19 cellular contexts compared by ENCODE assay signal in the genomic region with DNA sequence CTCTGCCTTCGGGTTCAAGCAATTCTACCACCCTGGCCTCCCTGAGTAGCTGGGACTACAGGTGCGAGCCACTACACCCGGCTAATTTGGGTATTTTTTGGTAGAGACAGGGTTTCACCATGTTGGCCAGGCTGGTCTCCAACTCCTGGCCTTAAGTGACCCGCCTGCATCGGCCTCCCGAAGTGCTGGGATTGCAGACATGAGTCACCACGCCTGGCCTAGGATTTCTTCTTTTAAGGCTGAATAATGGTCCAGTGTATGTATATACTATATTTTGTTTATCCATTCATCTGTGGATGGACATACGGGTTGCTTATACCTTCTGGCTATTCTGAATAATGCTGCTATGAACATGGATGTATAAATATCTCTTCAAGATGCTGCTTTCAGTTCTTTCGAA. TPM values are rescaled to one million over a fixed set of nuclear protein-coding genes. Genes with fewer than 3 reads are reported as not detected.
DNase-seq lines count a peak whose midpoint lies in the region; ATAC-seq and TF ChIP-seq lines count a peak whose summit lies in the region.
"Had no signal": no experiment of that assay in that cellular context is flagged by ENCODE, and none has a peak within 500 bp of the region (broad histone marks: within the 10 kb centered on the region; RNA-seq: fewer than 3 reads in every experiment).

No MANE protein-coding gene starts in this region.

- H2AFZ ChIP-seq in mesenchymal stem cell (ENCODE audit: low read depth, low read length), result no peak overlapping the region

- H3K9me3 ChIP-seq in mesenchymal stem cell (ENCODE audit: control insufficient read depth, low read length), result no peaks in the 10 kb centered on the region
- H3K9me3 ChIP-seq: BLaER1 treated with 17β-estradiol and CSF1 and Interleukin-3, amounts not matched to agents 10 nM and 100 nM; HAP-1 had no signal

- no peak overlapping the region for H3K9ac ChIP-seq in mesenchymal stem cell (ENCODE audit: low read length)
- H3K9ac ChIP-seq: BLaER1 treated with 17β-estradiol and CSF1 and Interleukin-3, amounts not matched to agents 10 nM and 100 nM had no signal

- ATAC-seq in Right ventricle myocardium inferior, result no peak

- H2BK120ac ChIP-seq in mesenchymal stem cell (ENCODE audit: low read depth, low read length), result no peak overlapping the region

- no peak overlapping the region for H3K18ac ChIP-seq in mesenchymal stem cell (ENCODE audit: low read depth in 1 of 2, low read length in 2 of 2)

- no peak overlapping the region for H3K27ac ChIP-seq in mesenchymal stem cell (ENCODE audit: low read length, poor library complexity, severe bottlenecking)
- H3K27ac ChIP-seq: 22Rv1; BLaER1 treated with 17β-estradiol and CSF1 and Interleukin-3, amounts not matched to agents 10 nM and 100 nM had no signal

- TF ChIP-seq CTCF in choroid plexus epithelial cell (conservative IDR thresholded peaks at IDR 0.05; ENCODE audit: low read depth, low read length), result no peak

- H2BK15ac ChIP-seq in mesenchymal stem cell (ENCODE audit: low read depth, poor library complexity, severe bottlenecking), result no peak overlapping the region

- no peak overlapping the region for H4K8ac ChIP-seq in mesenchymal stem cell (ENCODE audit: low read length)

- H3K4me3 ChIP-seq in choroid plexus epithelial cell (ENCODE audit: low read depth, low read length) (no peak overlapping the region), mesenchymal stem cell (ENCODE audit: insufficient read depth in 1 of 2, low read depth in 1 of 2, low read length in 2 of 2) (no peak overlapping the region)
- H3K4me3 ChIP-seq: BLaER1 treated with 17β-estradiol and CSF1 and Interleukin-3, amounts not matched to agents 10 nM and 100 nM; HAP-1 had no signal

- peaks cover 9% of the 10 kb centered on the region for H3K79me1 ChIP-seq in mesenchymal stem cell (replicated peaks; ENCODE audit: low read length, poor library complexity, severe bottlenecking)

- no peak overlapping the region for H3K23ac ChIP-seq in mesenchymal stem cell (ENCODE audit: low read length in 2 of 2)

- 84% methylated on average over 7 of the region's 9 CpGs for WGBS in mesenchymal stem cell

- H3K36me3 ChIP-seq in mesenchymal stem cell (ENCODE audit: control insufficient read depth in 1 of 2, insufficient read depth in 2 of 2, low read depth in 1 of 2, low read length in 2 of 2), result peaks cover 21 to 90% of the 10 kb centered on the region in 2 experiments

- no peak overlapping the region for H2AK5ac ChIP-seq in mesenchymal stem cell (ENCODE audit: low read length, severe bottlenecking)

- no peak overlapping the region for H4K91ac ChIP-seq in mesenchymal stem cell (ENCODE audit: low read length)

- H3K4ac ChIP-seq in mesenchymal stem cell (ENCODE audit: low read depth in 1 of 2, low read length in 2 of 2), result no peak overlapping the region

- H2BK5ac ChIP-seq in mesenchymal stem cell (ENCODE audit: low read depth, low read length, poor library complexity, severe bottlenecking), result no peak overlapping the region

- intact Hi-C loops in Right ventricle myocardium inferior (cut with DNase I), result no loop called here
- intact Hi-C loops in cardiac septum (cut with DNase I), result no loop called here

- DNase-seq in Right ventricle myocardium inferior (ENCODE audit: missing footprints), result peak; percentile 11
- DNase-seq in cardiac septum (ENCODE audit: low spot score), result no peak
- peak; percentile 24 for DNase-seq in choroid plexus epithelial cell (ENCODE audit: low read depth)
- peak; percentile 39 for DNase-seq in mesenchymal stem cell
- DNase-seq in UCSD-AML1 (lab: John Stamatoyannopoulos, UW; ENCODE audit: unreplicated experiment), result no peak
- DNase-seq in NCI-H2081 treated with DMSO at 0.1 percent for 48 hours (lab: John Stamatoyannopoulos, UW), result no peak
- DNase-seq in activated CD4-positive, CD25-positive, alpha-beta regulatory T cell treated with anti-CD3 and anti-CD28 coated beads, Interleukin-2, amount 50 U/mL, for 72 hours, result no peak
- DNase-seq: CD4-positive, alpha-beta T cell; CD8-positive, alpha-beta memory T cell; DMS 273 treated with DMSO at 0.1 percent for 48 hours; DMS79; EL; GF-D8; GOT3 had no signal

- no peak overlapping the region for H3K4me2 ChIP-seq in mesenchymal stem cell (ENCODE audit: low read length, poor library complexity, severe bottlenecking)
- H3K4me2 ChIP-seq: BLaER1 treated with 17β-estradiol and CSF1 and Interleukin-3, amounts not matched to agents 10 nM and 100 nM had no signal

- peaks cover 3% of the 10 kb centered on the region for H3K4me1 ChIP-seq in mesenchymal stem cell (ENCODE audit: control insufficient read depth, insufficient read depth, low read depth, low read length)

- no peak overlapping the region for H3K14ac ChIP-seq in mesenchymal stem cell (ENCODE audit: low read length in 2 of 2)

- no peak overlapping the region for H2BK12ac ChIP-seq in mesenchymal stem cell (ENCODE audit: low read length in 2 of 2)

- no peaks in the 10 kb centered on the region for H3K27me3 ChIP-seq in mesenchymal stem cell (ENCODE audit: control insufficient read depth in 1 of 2, insufficient read depth in 1 of 2, low read length in 2 of 2)
- H3K27me3 ChIP-seq: BLaER1 treated with 17β-estradiol and CSF1 and Interleukin-3, amounts not matched to agents 10 nM and 100 nM had no signal

RNA-seq across cellular contexts. Expression of gene RIOK1, which starts 17.1 kb away (rescaled TPM):
- total RNA-seq in Right ventricle myocardium inferior, result 12.4 TPM
- 11.9 TPM for total RNA-seq in cardiac septum
- polyA plus RNA-seq in mesenchymal stem cell (2013, experiment 1 of 2), result 17.8 TPM
- polyA plus RNA-seq in mesenchymal stem cell (2013, experiment 2 of 2), result 17.4 TPM

RNA-seq across cellular contexts. Expression of gene CAGE1, which starts 17.2 kb away (rescaled TPM):
- total RNA-seq in Right ventricle myocardium inferior (0.11 TPM), cardiac septum (not detected)
- polyA plus RNA-seq in mesenchymal stem cell (2013, experiment 1 of 2), result not detected
- polyA plus RNA-seq in mesenchymal stem cell (2013, experiment 2 of 2), result not detected
- polyA plus RNA-seq: AG04450; CD14-positive monocyte; CD8-positive, alpha-beta memory T cell had no signal

Comparison
In these comparisons a context has a peak if more than half of its experiments do, and no peak if none do; other contexts are left out.
1. DNase-seq: peak in Right ventricle myocardium inferior (single experiment), choroid plexus epithelial cell (single experiment) and mesenchymal stem cell (single experiment); none in cardiac septum (single experiment), UCSD-AML1 (single experiment), NCI-H2081 treated with DMSO at 0.1 percent for 48 hours (single experiment) and activated CD4-positive, CD25-positive, alpha-beta regulatory T cell treated with anti-CD3 and anti-CD28 coated beads, Interleukin-2, amount 50 U/mL, for 72 hours (single experiment).